In the genomic region with DNA sequence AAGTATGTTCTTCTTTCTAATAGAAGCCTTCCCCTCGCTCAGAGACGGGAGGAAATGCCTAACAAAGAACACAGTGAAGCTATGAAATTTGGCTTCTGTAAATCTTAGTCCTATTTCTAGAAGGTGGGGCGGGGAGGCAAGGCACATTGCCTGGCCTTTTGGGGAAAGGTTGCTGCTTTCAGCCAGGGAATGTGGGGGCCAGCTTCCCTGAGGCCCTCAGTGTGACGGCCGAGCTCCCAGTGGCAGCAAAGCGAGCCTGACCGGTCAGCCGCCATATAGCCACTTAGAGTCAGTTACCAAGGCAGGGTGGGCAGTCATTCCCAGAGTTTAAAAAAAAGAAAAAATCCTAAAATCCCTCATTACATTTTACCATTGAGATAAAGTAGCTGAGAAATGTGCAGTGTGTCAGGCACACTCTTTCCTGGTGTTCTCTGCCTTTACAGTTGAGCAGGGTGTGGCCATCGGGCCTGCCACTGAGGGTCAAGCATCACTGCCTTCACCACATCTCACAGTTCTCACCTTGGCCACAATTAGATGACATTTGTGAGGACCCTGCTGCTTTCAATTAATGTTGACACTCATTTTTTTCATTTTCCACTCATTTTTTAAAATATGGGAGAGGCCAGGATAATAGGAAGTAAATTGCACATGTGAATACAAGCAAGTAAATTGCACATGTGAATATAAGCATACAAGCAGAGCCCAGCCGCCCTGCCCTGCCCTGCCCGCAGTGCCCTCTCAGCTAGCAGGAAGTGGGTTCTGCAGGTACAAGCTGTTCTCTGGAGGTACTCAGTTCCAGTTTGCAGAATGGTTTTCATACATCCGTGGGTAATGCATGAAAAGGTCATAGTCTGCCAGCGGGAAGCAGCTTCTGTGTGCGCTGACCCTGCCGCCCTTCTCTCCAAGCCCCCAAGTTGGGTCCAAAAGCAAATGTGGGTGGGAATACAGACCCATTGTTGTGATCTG, we compare ENCODE assay signal across 9 cellular contexts.
DNase-seq lines count a peak whose midpoint lies in the region; ATAC-seq lines count a peak whose summit lies in the region.
"Had no signal": no experiment of that assay in that cellular context is flagged by ENCODE, and none has a peak within 500 bp of the region (broad histone marks: within the 10 kb centered on the region; RNA-seq: fewer than 3 reads in every experiment).

No MANE protein-coding gene starts in this region.

- H3K9me3 ChIP-seq in mucosa of rectum (ENCODE audit: control insufficient read depth in 2 of 2, low read length in 2 of 2) = no peaks in the 10 kb centered on the region

- H3K9me3 Mint-ChIP-seq in activated CD4-positive, alpha-beta T cell treated with anti-CD3 and anti-CD28 coated beads, Interleukin-2, amount 10 ng/mL, durations not matched to agents 24 days and 14 days = no peaks in the 10 kb centered on the region

- peaks cover 0 to 3% of the 10 kb centered on the region in 2 donors for H3K4me1 ChIP-seq in mucosa of rectum (ENCODE audit: control insufficient read depth in 2 of 2, insufficient read depth in 2 of 2, low read length in 2 of 2)

- H3K27me3 Mint-ChIP-seq in activated CD4-positive, alpha-beta T cell treated with anti-CD3 and anti-CD28 coated beads, Interleukin-2, amount 10 ng/mL, durations not matched to agents 24 days and 14 days = peaks cover 2% of the 10 kb centered on the region

- H3K4me3 ChIP-seq in mucosa of rectum (ENCODE audit: low read length in 2 of 2) = no peak overlapping the region

- intact Hi-C loops in activated CD4-positive, alpha-beta T cell treated with anti-CD3 and anti-CD28 coated beads, Interleukin-2, amount 10 ng/mL, durations not matched to agents 24 days and 14 days (cut with micrococcal nuclease) = no loop called here

- DNase-seq in activated CD4-positive, alpha-beta T cell treated with anti-CD3 and anti-CD28 coated beads, Interleukin-2, amount 10 ng/mL, durations not matched to agents 24 days and 14 days = peak; percentile 72
- DNase-seq in cortex of kidney (lab: John Stamatoyannopoulos, UW) (no peak), DMS 273 (lab: John Stamatoyannopoulos, UW; ENCODE audit: unreplicated experiment) (no peak), HuH-7 (ENCODE audit: low spot score) (no peak), hypothalamus (lab: John Stamatoyannopoulos, UW) (no peak)
- DNase-seq: GF-D8 had no signal

- H3K9ac ChIP-seq in mucosa of rectum (ENCODE audit: low read depth in 1 of 2, low read length in 2 of 2) = peak overlapping the region in 1 of 2 donors; percentile 17

- peaks cover 6% of the 10 kb centered on the region for H3K4me1 Mint-ChIP-seq in activated CD4-positive, alpha-beta T cell treated with anti-CD3 and anti-CD28 coated beads, Interleukin-2, amount 10 ng/mL, durations not matched to agents 24 days and 14 days

- no peak overlapping the region for H3K27ac Mint-ChIP-seq in activated CD4-positive, alpha-beta T cell treated with anti-CD3 and anti-CD28 coated beads, Interleukin-2, amount 10 ng/mL, durations not matched to agents 24 days and 14 days

- peaks cover 18 to 19% of the 10 kb centered on the region in 2 donors for H3K36me3 ChIP-seq in mucosa of rectum (ENCODE audit: control insufficient read depth in 2 of 2, insufficient read depth in 2 of 2, low read length in 2 of 2)

- H3K27me3 ChIP-seq in mucosa of rectum (ENCODE audit: control insufficient read depth in 2 of 2, insufficient read depth in 2 of 2, low read length in 2 of 2) = no peaks in the 10 kb centered on the region

- ATAC-seq in GM18499 (IDR thresholded peaks at IDR 0.05; ENCODE audit: insufficient read depth, unreplicated experiment) = peak; percentile 42
- peak; percentile 67 for ATAC-seq in GM21737 (IDR thresholded peaks at IDR 0.05; ENCODE audit: unreplicated experiment)

- H3K36me3 Mint-ChIP-seq in activated CD4-positive, alpha-beta T cell treated with anti-CD3 and anti-CD28 coated beads, Interleukin-2, amount 10 ng/mL, durations not matched to agents 24 days and 14 days (ENCODE audit: low read depth) = no peaks in the 10 kb centered on the region

- H3K4me3 Mint-ChIP-seq in activated CD4-positive, alpha-beta T cell treated with anti-CD3 and anti-CD28 coated beads, Interleukin-2, amount 10 ng/mL, durations not matched to agents 24 days and 14 days = no peak overlapping the region

- H3K27ac ChIP-seq in mucosa of rectum (ENCODE audit: low read depth in 2 of 2, low read length in 2 of 2) = peak overlapping the region; percentile 34 to 63
